In the genomic region with DNA sequence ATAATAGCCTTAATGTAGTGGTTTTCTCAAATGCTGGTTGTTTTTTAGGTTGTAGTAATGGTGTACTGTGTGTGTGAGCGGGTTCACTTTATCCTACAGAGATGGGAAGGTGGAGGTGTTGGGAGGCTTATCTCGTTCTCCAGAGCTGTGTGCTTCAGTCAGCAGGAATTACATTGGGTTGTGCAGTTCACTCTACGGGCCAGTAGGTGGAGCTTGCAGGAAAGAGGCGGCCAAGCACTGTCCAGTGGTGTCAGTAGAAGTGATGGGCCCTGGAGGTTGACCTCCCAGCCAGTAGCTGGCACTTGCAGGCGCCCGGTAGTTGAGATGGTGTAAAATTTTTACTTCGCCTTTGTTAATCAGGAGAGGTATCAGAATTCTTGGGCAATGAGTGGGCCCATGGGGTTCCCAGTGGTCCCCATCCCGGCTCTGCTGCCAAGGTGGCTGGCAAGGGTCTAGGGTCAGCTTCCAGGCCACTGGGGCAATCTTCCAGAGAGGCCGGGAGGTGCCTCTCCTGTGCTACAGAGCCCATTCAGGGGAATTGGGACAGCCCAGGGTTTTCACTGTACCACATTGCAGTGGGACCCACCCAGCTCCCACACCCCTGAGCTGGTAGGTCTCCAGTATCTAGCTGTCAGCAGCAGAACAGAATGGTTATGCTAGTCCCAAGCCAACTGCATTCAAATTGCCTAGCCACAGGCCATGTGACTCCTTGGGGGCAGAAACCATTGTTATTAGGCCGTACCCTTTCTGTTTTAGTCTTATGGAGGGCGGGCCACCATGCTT, we compare ENCODE assay signal across 1 cellular context.
TF ChIP-seq lines count a peak whose summit lies in the region.

No MANE protein-coding gene starts in this region.

TF ChIP-seq in K562, 482 proteins besides CTCF, POLR2A, EP300 and RAD21 (continued from another document and continues in another):
- 0 out of 2 replicates have a peak, but pooled peaks have one; percentile 20 for TF ChIP-seq POLR2AphosphoS5 (IDR thresholded peaks at IDR 0.05; ENCODE audit: control insufficient read depth, insufficient read depth, low read depth, low read length)
- peak; percentile 52; the same call in 1 of the 2 replicates for TF ChIP-seq JUND (IDR thresholded peaks at IDR 0.05; ENCODE audit: borderline replicate concordance, low read depth, low read length)
- TF ChIP-seq JUND (tag; IDR thresholded peaks at IDR 0.05; ENCODE audit: borderline replicate concordance, low read depth, low read length), result no peak; the same call in 2 of the 3 replicates
- TF ChIP-seq, protein P1, sequence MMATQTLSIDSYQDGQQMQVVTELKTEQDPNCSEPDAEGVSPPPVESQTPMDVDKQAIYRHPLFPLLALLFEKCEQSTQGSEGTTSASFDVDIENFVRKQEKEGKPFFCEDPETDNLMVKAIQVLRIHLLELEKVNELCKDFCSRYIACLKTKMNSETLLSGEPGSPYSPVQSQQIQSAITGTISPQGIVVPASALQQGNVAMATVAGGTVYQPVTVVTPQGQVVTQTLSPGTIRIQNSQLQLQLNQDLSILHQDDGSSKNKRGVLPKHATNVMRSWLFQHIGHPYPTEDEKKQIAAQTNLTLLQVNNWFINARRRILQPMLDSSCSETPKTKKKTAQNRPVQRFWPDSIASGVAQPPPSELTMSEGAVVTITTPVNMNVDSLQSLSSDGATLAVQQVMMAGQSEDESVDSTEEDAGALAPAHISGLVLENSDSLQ (IDR thresholded peaks at IDR 0.05), result no peak
- no peak for TF ChIP-seq GATAD2B (IDR thresholded peaks at IDR 0.05; ENCODE audit: borderline replicate concordance)
- TF ChIP-seq CREB1 (IDR thresholded peaks at IDR 0.05), result no peak
- no peak for TF ChIP-seq CREB1 (CRISPR knock-in tag; IDR thresholded peaks at IDR 0.05)
- no peak for TF ChIP-seq PTTG1 (tag; IDR thresholded peaks at IDR 0.05; ENCODE audit: low read depth)
- no peak for TF ChIP-seq SP2 (IDR thresholded peaks at IDR 0.05; ENCODE audit: extremely low read depth, low read depth, low read length, poor library complexity, severe bottlenecking)
- no peak for TF ChIP-seq FIP1L1 (IDR thresholded peaks at IDR 0.05; ENCODE audit: low read depth, low read length, poor library complexity, severe bottlenecking)
- TF ChIP-seq, protein P2, sequence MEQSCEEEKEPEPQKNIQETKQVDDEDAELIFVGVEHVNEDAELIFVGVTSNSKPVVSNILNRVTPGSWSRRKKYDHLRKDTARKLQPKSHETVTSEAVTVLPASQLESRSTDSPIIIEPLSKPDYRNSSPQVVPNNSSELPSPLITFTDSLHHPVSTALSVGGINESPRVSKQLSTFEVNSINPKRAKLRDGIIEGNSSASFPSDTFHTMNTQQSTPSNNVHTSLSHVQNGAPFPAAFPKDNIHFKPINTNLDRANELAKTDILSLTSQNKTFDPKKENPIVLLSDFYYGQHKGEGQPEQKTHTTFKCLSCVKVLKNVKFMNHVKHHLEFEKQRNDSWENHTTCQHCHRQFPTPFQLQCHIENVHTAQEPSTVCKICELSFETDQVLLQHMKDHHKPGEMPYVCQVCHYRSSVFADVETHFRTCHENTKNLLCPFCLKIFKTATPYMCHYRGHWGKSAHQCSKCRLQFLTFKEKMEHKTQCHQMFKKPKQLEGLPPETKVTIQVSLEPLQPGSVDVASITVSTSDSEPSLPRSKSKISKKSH (CRISPR knock-in tag; IDR thresholded peaks at IDR 0.05), result no peak
- no peak for TF ChIP-seq ERF (CRISPR knock-in tag; IDR thresholded peaks at IDR 0.05)
- TF ChIP-seq ZNF311 (CRISPR knock-in tag; IDR thresholded peaks at IDR 0.05), result no peak
- no peak for TF ChIP-seq TARDBP (IDR thresholded peaks at IDR 0.05)
- TF ChIP-seq NR2F6 (CRISPR knock-in tag; IDR thresholded peaks at IDR 0.05), result no peak
- TF ChIP-seq CGGBP1 (CRISPR knock-in tag; IDR thresholded peaks at IDR 0.05), result no peak
- TF ChIP-seq HDAC1 (IDR thresholded peaks at IDR 0.05), result peak in 1 of 2 experiments; percentile 45; a peak in 1 of 4 replicates
- TF ChIP-seq, protein P3, sequence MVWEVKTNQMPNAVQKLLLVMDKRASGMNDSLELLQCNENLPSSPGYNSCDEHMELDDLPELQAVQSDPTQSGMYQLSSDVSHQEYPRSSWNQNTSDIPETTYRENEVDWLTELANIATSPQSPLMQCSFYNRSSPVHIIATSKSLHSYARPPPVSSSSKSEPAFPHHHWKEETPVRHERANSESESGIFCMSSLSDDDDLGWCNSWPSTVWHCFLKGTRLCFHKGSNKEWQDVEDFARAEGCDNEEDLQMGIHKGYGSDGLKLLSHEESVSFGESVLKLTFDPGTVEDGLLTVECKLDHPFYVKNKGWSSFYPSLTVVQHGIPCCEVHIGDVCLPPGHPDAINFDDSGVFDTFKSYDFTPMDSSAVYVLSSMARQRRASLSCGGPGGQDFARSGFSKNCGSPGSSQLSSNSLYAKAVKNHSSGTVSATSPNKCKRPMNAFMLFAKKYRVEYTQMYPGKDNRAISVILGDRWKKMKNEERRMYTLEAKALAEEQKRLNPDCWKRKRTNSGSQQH (CRISPR knock-in tag; IDR thresholded peaks at IDR 0.05), result 0 out of 2 replicates have a peak, but pooled peaks have one; percentile 42
- TF ChIP-seq TEAD2 (tag; IDR thresholded peaks at IDR 0.05), result no peak
- no peak for TF ChIP-seq ZNF518B (CRISPR knock-in tag; IDR thresholded peaks at IDR 0.05)
- TF ChIP-seq, protein P4, sequence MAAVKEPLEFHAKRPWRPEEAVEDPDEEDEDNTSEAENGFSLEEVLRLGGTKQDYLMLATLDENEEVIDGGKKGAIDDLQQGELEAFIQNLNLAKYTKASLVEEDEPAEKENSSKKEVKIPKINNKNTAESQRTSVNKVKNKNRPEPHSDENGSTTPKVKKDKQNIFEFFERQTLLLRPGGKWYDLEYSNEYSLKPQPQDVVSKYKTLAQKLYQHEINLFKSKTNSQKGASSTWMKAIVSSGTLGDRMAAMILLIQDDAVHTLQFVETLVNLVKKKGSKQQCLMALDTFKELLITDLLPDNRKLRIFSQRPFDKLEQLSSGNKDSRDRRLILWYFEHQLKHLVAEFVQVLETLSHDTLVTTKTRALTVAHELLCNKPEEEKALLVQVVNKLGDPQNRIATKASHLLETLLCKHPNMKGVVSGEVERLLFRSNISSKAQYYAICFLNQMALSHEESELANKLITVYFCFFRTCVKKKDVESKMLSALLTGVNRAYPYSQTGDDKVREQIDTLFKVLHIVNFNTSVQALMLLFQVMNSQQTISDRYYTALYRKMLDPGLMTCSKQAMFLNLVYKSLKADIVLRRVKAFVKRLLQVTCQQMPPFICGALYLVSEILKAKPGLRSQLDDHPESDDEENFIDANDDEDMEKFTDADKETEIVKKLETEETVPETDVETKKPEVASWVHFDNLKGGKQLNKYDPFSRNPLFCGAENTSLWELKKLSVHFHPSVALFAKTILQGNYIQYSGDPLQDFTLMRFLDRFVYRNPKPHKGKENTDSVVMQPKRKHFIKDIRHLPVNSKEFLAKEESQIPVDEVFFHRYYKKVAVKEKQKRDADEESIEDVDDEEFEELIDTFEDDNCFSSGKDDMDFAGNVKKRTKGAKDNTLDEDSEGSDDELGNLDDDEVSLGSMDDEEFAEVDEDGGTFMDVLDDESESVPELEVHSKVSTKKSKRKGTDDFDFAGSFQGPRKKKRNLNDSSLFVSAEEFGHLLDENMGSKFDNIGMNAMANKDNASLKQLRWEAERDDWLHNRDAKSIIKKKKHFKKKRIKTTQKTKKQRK (IDR thresholded peaks at IDR 0.05; ENCODE audit: borderline replicate concordance, low read depth, low read length), result no peak
- TF ChIP-seq RB1 (IDR thresholded peaks at IDR 0.05; ENCODE audit: low read depth), result peak; percentile 41; the same call in 1 of the 2 replicates
- TF ChIP-seq SREBF1 (IDR thresholded peaks at IDR 0.05; ENCODE audit: borderline replicate concordance, low read depth, low read length), result no peak
- peak; percentile 72 for TF ChIP-seq SMC3 (conservative IDR thresholded peaks at IDR 0.05; ENCODE audit: insufficient read depth, low read depth, low read length)
- TF ChIP-seq SMARCC2 (IDR thresholded peaks at IDR 0.05; ENCODE audit: low read depth), result no peak
- TF ChIP-seq, protein P5, sequence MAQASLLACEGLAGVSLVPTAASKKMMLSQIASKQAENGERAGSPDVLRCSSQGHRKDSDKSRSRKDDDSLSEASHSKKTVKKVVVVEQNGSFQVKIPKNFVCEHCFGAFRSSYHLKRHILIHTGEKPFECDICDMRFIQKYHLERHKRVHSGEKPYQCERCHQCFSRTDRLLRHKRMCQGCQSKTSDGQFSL (CRISPR knock-in tag; IDR thresholded peaks at IDR 0.05), result no peak
- TF ChIP-seq, protein P5 (tag; IDR thresholded peaks at IDR 0.05), result no peak
- peak; percentile 40; the same call in 1 of the 2 replicates for TF ChIP-seq MTA2 (IDR thresholded peaks at IDR 0.05; ENCODE audit: low read depth)
- TF ChIP-seq DMBX1 (CRISPR knock-in tag; IDR thresholded peaks at IDR 0.05; ENCODE audit: borderline replicate concordance), result peak; percentile 29; the same call in 1 of the 2 replicates
- TF ChIP-seq ATF7 (IDR thresholded peaks at IDR 0.05), result peak; percentile 47; the same call in 1 of the 2 replicates
- TF ChIP-seq GTF3C2 (IDR thresholded peaks at IDR 0.05; ENCODE audit: borderline replicate concordance, extremely low read depth, insufficient read length), result no peak
- TF ChIP-seq PHF8 (IDR thresholded peaks at IDR 0.05; ENCODE audit: borderline replicate concordance, low read length), result no peak
- TF ChIP-seq NFYB (IDR thresholded peaks at IDR 0.05; ENCODE audit: extremely low read depth, insufficient read length), result no peak
- peak in 1 of 2 experiments; percentile 69; a peak in 1 of 4 replicates for TF ChIP-seq RCOR1 (IDR thresholded peaks at IDR 0.05; ENCODE audit: borderline replicate concordance in 1 of 2, low read depth in 2 of 2, low read length in 2 of 2)
- TF ChIP-seq SAFB2 (IDR thresholded peaks at IDR 0.05; ENCODE audit: borderline replicate concordance, low read depth, low read length, severe bottlenecking), result no peak
- peak; percentile 78 for TF ChIP-seq MEIS2 (IDR thresholded peaks at IDR 0.05; ENCODE audit: partially characterized antibody)
- TF ChIP-seq NR2C2 (CRISPR knock-in tag; IDR thresholded peaks at IDR 0.05), result no peak
- TF ChIP-seq NR2C2 (tag; IDR thresholded peaks at IDR 0.05), result no peak
- peak; percentile 50 for TF ChIP-seq MAFG (tag; conservative IDR thresholded peaks at IDR 0.05)
- TF ChIP-seq KLF16 (IDR thresholded peaks at IDR 0.05), result peak; percentile 50; the same call in 1 of the 2 replicates
- no peak for TF ChIP-seq NONO (IDR thresholded peaks at IDR 0.05; ENCODE audit: low read depth in 2 of 2, low read length in 1 of 2)
- peak; percentile 68 for TF ChIP-seq CTBP1 (IDR thresholded peaks at IDR 0.05; ENCODE audit: borderline replicate concordance)
- TF ChIP-seq ZC3H4 (CRISPR knock-in tag; IDR thresholded peaks at IDR 0.05; ENCODE audit: borderline replicate concordance), result no peak
- TF ChIP-seq ETV5 (CRISPR knock-in tag; IDR thresholded peaks at IDR 0.05; ENCODE audit: low read depth), result no peak
- 0 out of 2 replicates have a peak, but pooled peaks have one; percentile 18 for TF ChIP-seq CXXC5 (CRISPR knock-in tag; IDR thresholded peaks at IDR 0.05)
- no peak for TF ChIP-seq TAF15 (IDR thresholded peaks at IDR 0.05; ENCODE audit: low read depth, low read length)
- peak; percentile 70 for TF ChIP-seq ZNF316 (IDR thresholded peaks at IDR 0.05)
- peak; percentile 80 for TF ChIP-seq ZEB2 (IDR thresholded peaks at IDR 0.05)
